Comparison of ENCODE assay signal across 11 cellular contexts in genomic region chr6:133889557-133890301, GRCh38. TPM values are rescaled to one million over a fixed set of nuclear protein-coding genes. Genes with fewer than 3 reads are reported as not detected.
A peak's percentile ranks its signal among the peaks of the same experiment; 100 is the strongest.
DNase-seq lines count a peak whose midpoint lies in the region; ATAC-seq and TF ChIP-seq lines count a peak whose summit lies in the region.
"Had no signal": no experiment of that assay in that cellular context is flagged by ENCODE, and none has a peak within 500 bp of the region (broad histone marks: within the 10 kb centered on the region; RNA-seq: fewer than 3 reads in every experiment).

No MANE protein-coding gene starts in this region.

- peaks cover 96% of the 10 kb centered on the region for H3K27me3 Mint-ChIP-seq in stimulated activated naive CD8-positive, alpha-beta T cell treated with anti-CD3 and anti-CD28 coated beads, Interleukin-15, amount 100 ng/mL, for 72 hours

- no peaks in the 10 kb centered on the region for H4K20me1 ChIP-seq in SK-N-SH (ENCODE audit: insufficient read depth)

- H3K27ac ChIP-seq in SK-N-SH (ENCODE audit: low read depth in 2 of 2, low read length in 1 of 2) = no peak overlapping the region
- peak overlapping the region; percentile 74 for H3K27ac ChIP-seq in duodenal mucosa (ENCODE audit: low read depth, low read length)
- H3K27ac ChIP-seq in right lobe of liver = peak overlapping the region; percentile 22 to 52 (median 50)
- H3K27ac ChIP-seq: 22Rv1 had no signal

- H3K27me3 ChIP-seq in SK-N-SH (ENCODE audit: insufficient read depth) (peaks cover 91% of the 10 kb centered on the region), duodenal mucosa (ENCODE audit: control insufficient read depth in 1 of 2, insufficient read depth in 2 of 2, low read length in 2 of 2) (peaks cover 58 to 79% of the 10 kb centered on the region in 2 donors), right lobe of liver (peaks cover 23 to 39% of the 10 kb centered on the region in 2 donors)

- no peak overlapping the region for H3K27ac Mint-ChIP-seq in stimulated activated naive CD8-positive, alpha-beta T cell treated with anti-CD3 and anti-CD28 coated beads, Interleukin-15, amount 100 ng/mL, for 72 hours

- 15% methylated on average over 24 of the region's 53 CpGs for WGBS in SK-N-SH (ENCODE audit: low lambda C conversion rate)
- WGBS in right lobe of liver (ENCODE audit: insufficient coverage, low coverage, low lambda C conversion rate, missing lambda C conversion rate) = 8% methylated on average over 11 of the region's 53 CpGs

- no peak overlapping the region for H2AFZ ChIP-seq in SK-N-SH (ENCODE audit: low read depth)

- no peaks in the 10 kb centered on the region for H3K9me3 ChIP-seq in SK-N-SH
- H3K9me3 ChIP-seq in duodenal mucosa (ENCODE audit: control insufficient read depth in 1 of 2, low read length in 2 of 2) = no peaks in the 10 kb centered on the region
- no peaks in the 10 kb centered on the region for H3K9me3 ChIP-seq in right lobe of liver

- no peaks in the 10 kb centered on the region for H3K79me2 ChIP-seq in SK-N-SH (ENCODE audit: insufficient read depth)

- H3K36me3 ChIP-seq in SK-N-SH (replicated peaks in 1 of 2; ENCODE audit: control insufficient read depth in 1 of 2, insufficient read depth in 2 of 2, low read length in 1 of 2) (no peaks in the 10 kb centered on the region), duodenal mucosa (ENCODE audit: control insufficient read depth in 1 of 2, insufficient read depth in 2 of 2, low read length in 2 of 2) (no peaks in the 10 kb centered on the region), right lobe of liver (no peaks in the 10 kb centered on the region)

- H3K4me3 ChIP-seq in SK-N-SH (ENCODE audit: low read depth in 2 of 2, low read length in 1 of 2) = no peak overlapping the region
- H3K4me3 ChIP-seq in duodenal mucosa (ENCODE audit: low read depth in 1 of 2, low read length in 2 of 2) = peak overlapping the region; percentile 59 to 79
- peak overlapping the region; percentile 10 to 39 (median 29) for H3K4me3 ChIP-seq in right lobe of liver

- H3K4me2 ChIP-seq in SK-N-SH = no peak overlapping the region

- no peak for TF ChIP-seq EP300 in SK-N-SH (IDR thresholded peaks at IDR 0.05; ENCODE audit: borderline replicate concordance in 1 of 2, low read depth in 1 of 2, low read length in 1 of 2)

- H3K4me3 Mint-ChIP-seq in stimulated activated naive CD8-positive, alpha-beta T cell treated with anti-CD3 and anti-CD28 coated beads, Interleukin-15, amount 100 ng/mL, for 72 hours = peak overlapping the region; percentile 61

- CTCF ChIA-PET in SK-N-SH (lab: Yijun Ruan, JAX) = interaction anchor here (0.6 to 0.9 kb wide), 2 partner anchors 35 to 153 kb away, joined by 3 read pairs; no protein-coding TSS in a partner anchor

- no peak for TF ChIP-seq RAD21 in SK-N-SH (IDR thresholded peaks at IDR 0.05; ENCODE audit: low read length)

- H3K9ac ChIP-seq in SK-N-SH = no peak overlapping the region
- peak overlapping the region; percentile 43 to 60 for H3K9ac ChIP-seq in duodenal mucosa (ENCODE audit: low read depth in 1 of 2, low read length in 2 of 2)

- DNase-seq in SK-N-SH (peak; percentile 45), right lobe of liver (no peak), anterior cingulate cortex (lab: John Stamatoyannopoulos, UW) (no peak), SW480 (ENCODE audit: low spot score) (no peak), NOMO-1 treated with DMSO at 0.1 percent for 48 hours (lab: John Stamatoyannopoulos, UW; ENCODE audit: unreplicated experiment) (no peak)
- DNase-seq in stimulated activated naive CD8-positive, alpha-beta T cell treated with anti-CD3 and anti-CD28 coated beads, Interleukin-15, amount 100 ng/mL, for 72 hours = no peak
- DNase-seq: stimulated activated CD4-positive, alpha-beta T cell treated with anti-CD3 and anti-CD28 coated beads, Interleukin-4, amount 100 ng/mL, for 24 hours had no signal

- H3K4me1 ChIP-seq in SK-N-SH (ENCODE audit: control insufficient read depth in 1 of 2, insufficient read depth in 2 of 2, low read depth in 1 of 2, low read length in 1 of 2) (peaks cover 0 to 8% of the 10 kb centered on the region in 2 experiments; a peak in 1 of 4 replicates), duodenal mucosa (ENCODE audit: control insufficient read depth in 1 of 2, insufficient read depth in 2 of 2, low read length in 2 of 2) (peaks cover 10 to 14% of the 10 kb centered on the region in 2 donors), right lobe of liver (peaks cover 0 to 15% (median 2%) of the 10 kb centered on the region in 4 donors)

- H3K9me3 Mint-ChIP-seq in stimulated activated naive CD8-positive, alpha-beta T cell treated with anti-CD3 and anti-CD28 coated beads, Interleukin-15, amount 100 ng/mL, for 72 hours = no peaks in the 10 kb centered on the region

- ATAC-seq in SK-N-SH treated with all-trans-retinoic acid at 6 μM for 48 hours = no peak; the same call in 2 of the 3 replicates
- peak in 3 of 4 donors; percentile 4 to 37 (median 14) for ATAC-seq in right lobe of liver
- peak; percentile 45 for ATAC-seq in stimulated activated naive CD8-positive, alpha-beta T cell treated with anti-CD3 and anti-CD28 coated beads, Interleukin-15, amount 100 ng/mL, for 72 hours

- H3K9me2 ChIP-seq in SK-N-SH = no peaks in the 10 kb centered on the region

- intact Hi-C loops in right lobe of liver (cut with DNase I) = no loop called here

- POLR2A ChIA-PET in SK-N-SH (lab: Yijun Ruan, JAX) = no interaction called here

- no peak for TF ChIP-seq POLR2A in right lobe of liver (IDR thresholded peaks at IDR 0.05)

- TF ChIP-seq CTCF in SK-N-SH (IDR thresholded peaks at IDR 0.05) (no peak), right lobe of liver (IDR thresholded peaks at IDR 0.05) (no peak)

- peaks cover 55% of the 10 kb centered on the region for H3K4me1 Mint-ChIP-seq in stimulated activated naive CD8-positive, alpha-beta T cell treated with anti-CD3 and anti-CD28 coated beads, Interleukin-15, amount 100 ng/mL, for 72 hours

- H3F3A ChIP-seq in SK-N-SH (replicated peaks; ENCODE audit: insufficient read depth) = no peaks in the 10 kb centered on the region

TF ChIP-seq in SK-N-SH, 30 proteins besides CTCF, POLR2A, EP300 and RAD21 (continues in another document):
- TF ChIP-seq JUND (IDR thresholded peaks at IDR 0.05) (no peak), EZH2phosphoT487 (IDR thresholded peaks at IDR 0.05; ENCODE audit: borderline replicate concordance, low read depth) (no peak), FOXJ3 (CRISPR knock-in tag; IDR thresholded peaks at IDR 0.05) (no peak), ELF1 (IDR thresholded peaks at IDR 0.05) (no peak), TCF12 (IDR thresholded peaks at IDR 0.05) (no peak)
- TF ChIP-seq, protein P1, sequence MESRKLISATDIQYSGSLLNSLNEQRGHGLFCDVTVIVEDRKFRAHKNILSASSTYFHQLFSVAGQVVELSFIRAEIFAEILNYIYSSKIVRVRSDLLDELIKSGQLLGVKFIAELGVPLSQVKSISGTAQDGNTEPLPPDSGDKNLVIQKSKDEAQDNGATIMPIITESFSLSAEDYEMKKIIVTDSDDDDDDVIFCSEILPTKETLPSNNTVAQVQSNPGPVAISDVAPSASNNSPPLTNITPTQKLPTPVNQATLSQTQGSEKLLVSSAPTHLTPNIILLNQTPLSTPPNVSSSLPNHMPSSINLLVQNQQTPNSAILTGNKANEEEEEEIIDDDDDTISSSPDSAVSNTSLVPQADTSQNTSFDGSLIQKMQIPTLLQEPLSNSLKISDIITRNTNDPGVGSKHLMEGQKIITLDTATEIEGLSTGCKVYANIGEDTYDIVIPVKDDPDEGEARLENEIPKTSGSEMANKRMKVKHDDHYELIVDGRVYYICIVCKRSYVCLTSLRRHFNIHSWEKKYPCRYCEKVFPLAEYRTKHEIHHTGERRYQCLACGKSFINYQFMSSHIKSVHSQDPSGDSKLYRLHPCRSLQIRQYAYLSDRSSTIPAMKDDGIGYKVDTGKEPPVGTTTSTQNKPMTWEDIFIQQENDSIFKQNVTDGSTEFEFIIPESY (IDR thresholded peaks at IDR 0.05; ENCODE audit: borderline replicate concordance, low read depth) = no peak

TF ChIP-seq in SK-N-SH treated with all-trans-retinoic acid at 6 μM for 48 hours, 23 proteins besides CTCF, POLR2A, EP300 and RAD21 (continues in another document):
- TF ChIP-seq ESRRG (CRISPR knock-in tag; IDR thresholded peaks at IDR 0.05) = no peak
- no peak for TF ChIP-seq PATZ1 (CRISPR knock-in tag; IDR thresholded peaks at IDR 0.05; ENCODE audit: borderline replicate concordance)
- TF ChIP-seq SNAI2 (CRISPR knock-in tag; IDR thresholded peaks at IDR 0.05) = no peak
- TF ChIP-seq ZFP30 (CRISPR knock-in tag; IDR thresholded peaks at IDR 0.05) = no peak
- TF ChIP-seq CSRNP3 (CRISPR knock-in tag; IDR thresholded peaks at IDR 0.05) = no peak

RNA-seq across cellular contexts. Expression of gene TCF21, which starts 0.8 kb away (rescaled TPM):
- not detected in 2 replicates for polyA plus RNA-seq in SK-N-SH (2012; rRNA removed)
- not detected in 2 replicates for polyA plus RNA-seq in SK-N-SH (2012; cell fraction: cytosol; rRNA removed)
- not detected in 2 replicates for polyA plus RNA-seq in SK-N-SH (2012; cell fraction: nucleus; rRNA removed)
- 1 to 10 TPM in 3 of 6 experiments, under 1 TPM in 3; 0.46 to 1.5 (median 0.99) TPM for total RNA-seq in right lobe of liver
- total RNA-seq: LHCN-M2 had no signal

Comparison
In these comparisons a context has a peak if more than half of its experiments do, and no peak if none do; other contexts are left out.
1. H3K27ac ChIP-seq: peak in duodenal mucosa (single experiment) and right lobe of liver (3 of 3); none in SK-N-SH (0 of 2).
2. H3K4me3 ChIP-seq: peak in duodenal mucosa (2 of 2) and right lobe of liver (3 of 3); none in SK-N-SH (0 of 2).